In genomic region chr17:83151442-83152220, GRCh38 we compare ENCODE assay signal across 1 cellular context.
TF ChIP-seq lines count a peak whose summit lies in the region.

No MANE protein-coding gene starts in this region.

TF ChIP-seq in GM23338, 12 proteins besides CTCF, POLR2A, EP300 and RAD21 (continued from another document):
- TF ChIP-seq REST (IDR thresholded peaks at IDR 0.05; ENCODE audit: unreplicated experiment): no peak
TF ChIP-seq in GM23338: peak in this region for 0.
